Comparison of ENCODE assay signal across 26 cellular contexts in genomic region chr10:77620731-77621130, GRCh38. TPM values are rescaled to one million over a fixed set of nuclear protein-coding genes. Genes with fewer than 3 reads are reported as not detected.
DNase-seq lines count a peak whose midpoint lies in the region; ATAC-seq and TF ChIP-seq lines count a peak whose summit lies in the region.
"Had no signal": no experiment of that assay in that cellular context is flagged by ENCODE, and none has a peak within 500 bp of the region (broad histone marks: within the 10 kb centered on the region; RNA-seq: fewer than 3 reads in every experiment).

No MANE protein-coding gene starts in this region.

- H3K4me1 Mint-ChIP-seq in activated T-helper 17 cell treated with anti-CD3 and anti-CD28 coated beads, Interleukin-2, amount 50 U/mL, for 72 hours = peaks cover 4% of the 10 kb centered on the region

- H3K4me3 Mint-ChIP-seq in activated T-helper 17 cell treated with anti-CD3 and anti-CD28 coated beads, Interleukin-2, amount 50 U/mL, for 72 hours = no peak overlapping the region
- H3K4me3 Mint-ChIP-seq: activated CD8-positive, alpha-beta T cell treated with anti-CD3 and anti-CD28 coated beads for 36 hours; activated naive CD8-positive, alpha-beta T cell treated with anti-CD3 and anti-CD28 coated beads for 36 hours; naive thymus-derived CD4-positive, alpha-beta T cell; T-cell had no signal

- H3K36me3 ChIP-seq in ascending aorta = no peaks in the 10 kb centered on the region
- H3K36me3 ChIP-seq in neutrophil = no peaks in the 10 kb centered on the region
- H3K36me3 ChIP-seq: BE2C, Peyer's patch, SJCRH30, transverse colon had no signal

- ATAC-seq in GM18870 (IDR thresholded peaks at IDR 0.05; ENCODE audit: unreplicated experiment) (no peak), HG03175 (IDR thresholded peaks at IDR 0.05; ENCODE audit: unreplicated experiment) (no peak)
- ATAC-seq in activated T-helper 17 cell treated with anti-CD3 and anti-CD28 coated beads, Interleukin-2, amount 50 U/mL, for 72 hours (replicated peaks) = no peak
- ATAC-seq: activated CD4-positive, CD25-positive, alpha-beta regulatory T cell treated with anti-CD3 and anti-CD28 coated beads, Interleukin-2, amount 50 U/mL, for 24 hours; activated CD8-positive, alpha-beta T cell treated with anti-CD3 and anti-CD28 coated beads for 36 hours; naive thymus-derived CD4-positive, alpha-beta T cell; T-cell had no signal

- H3K9me3 ChIP-seq in ascending aorta (no peaks in the 10 kb centered on the region), neutrophil (no peaks in the 10 kb centered on the region)
- H3K9me3 ChIP-seq: BE2C, Peyer's patch, SJCRH30, transverse colon had no signal

- H3K9me3 Mint-ChIP-seq in activated T-helper 17 cell treated with anti-CD3 and anti-CD28 coated beads, Interleukin-2, amount 50 U/mL, for 72 hours = no peaks in the 10 kb centered on the region
- H3K9me3 Mint-ChIP-seq: activated CD8-positive, alpha-beta T cell treated with anti-CD3 and anti-CD28 coated beads for 36 hours; activated naive CD8-positive, alpha-beta T cell treated with anti-CD3 and anti-CD28 coated beads for 36 hours; naive thymus-derived CD4-positive, alpha-beta T cell; T-cell had no signal

- H3K27me3 ChIP-seq in ascending aorta = no peaks in the 10 kb centered on the region
- H3K27me3 ChIP-seq in neutrophil = no peaks in the 10 kb centered on the region
- H3K27me3 ChIP-seq: BE2C, Peyer's patch, SJCRH30, transverse colon had no signal

- intact Hi-C loops in ascending aorta (cut with DNase I) = no loop called here

- H3K27ac ChIP-seq in ascending aorta = peak overlapping the region; percentile 49 to 67
- peak overlapping the region; percentile 37 for H3K27ac ChIP-seq in neutrophil
- H3K27ac ChIP-seq: Peyer's patch, SJCRH30, skin epidermis, transverse colon had no signal

- H3K36me3 Mint-ChIP-seq in activated T-helper 17 cell treated with anti-CD3 and anti-CD28 coated beads, Interleukin-2, amount 50 U/mL, for 72 hours (ENCODE audit: low read depth) = no peaks in the 10 kb centered on the region
- H3K36me3 Mint-ChIP-seq: activated naive CD8-positive, alpha-beta T cell treated with anti-CD3 and anti-CD28 coated beads for 36 hours; naive thymus-derived CD4-positive, alpha-beta T cell; T-cell had no signal

- no peak for TF ChIP-seq CTCF in ascending aorta (IDR thresholded peaks at IDR 0.05)
- no peak for TF ChIP-seq CTCF in neutrophil (IDR thresholded peaks at IDR 0.05)

- no peak overlapping the region for H3K27ac Mint-ChIP-seq in activated T-helper 17 cell treated with anti-CD3 and anti-CD28 coated beads, Interleukin-2, amount 50 U/mL, for 72 hours
- H3K27ac Mint-ChIP-seq: activated CD8-positive, alpha-beta T cell treated with anti-CD3 and anti-CD28 coated beads for 36 hours; activated naive CD8-positive, alpha-beta T cell treated with anti-CD3 and anti-CD28 coated beads for 36 hours; naive thymus-derived CD4-positive, alpha-beta T cell; T-cell had no signal

- peaks cover 5% of the 10 kb centered on the region for H3K27me3 Mint-ChIP-seq in activated T-helper 17 cell treated with anti-CD3 and anti-CD28 coated beads, Interleukin-2, amount 50 U/mL, for 72 hours
- H3K27me3 Mint-ChIP-seq: activated CD8-positive, alpha-beta T cell treated with anti-CD3 and anti-CD28 coated beads for 36 hours; activated naive CD8-positive, alpha-beta T cell treated with anti-CD3 and anti-CD28 coated beads for 36 hours had no signal

- H3K4me3 ChIP-seq in ascending aorta (no peak overlapping the region), neutrophil (ENCODE audit: low read depth in 1 of 2, low read length in 1 of 2) (no peak overlapping the region)
- H3K4me3 ChIP-seq: K562, Peyer's patch, SJCRH30, skin epidermis, transverse colon had no signal

- peaks cover 17 to 24% of the 10 kb centered on the region in 2 donors for H3K4me1 ChIP-seq in ascending aorta
- H3K4me1 ChIP-seq in neutrophil (ENCODE audit: control insufficient read depth in 1 of 2, insufficient read depth in 1 of 2, low read depth in 1 of 2, low read length in 1 of 2) = peaks cover 18 to 50% of the 10 kb centered on the region in 2 experiments
- H3K4me1 ChIP-seq: BE2C, SJCRH30 had no signal

- DNase-seq in EH (ENCODE audit: low read depth) (peak; percentile 59), MV-4-11 (lab: John Stamatoyannopoulos, UW) (peak; percentile 73), ascending aorta (ENCODE audit: low spot score in 2 of 2) (no peak)
- DNase-seq in activated CD4-positive, alpha-beta T cell treated with anti-CD3 and anti-CD28 coated beads for 1 hour = no peak
- DNase-seq: activated CD8-positive, alpha-beta T cell treated with anti-CD3 and anti-CD28 coated beads for 36 hours; activated effector memory CD4-positive, alpha-beta T cell treated with Interleukin-2 at 50 U/mL for 16 hours; activated naive CD8-positive, alpha-beta T cell treated with anti-CD3 and anti-CD28 coated beads for 36 hours; aorta; BE2C; glutamatergic neuron; H7; midbrain; naive thymus-derived CD4-positive, alpha-beta T cell; occipital lobe; Peyer's patch; SJCRH30; stimulated activated CD4-positive, alpha-beta T cell treated with anti-CD3 and anti-CD28 coated beads, Interleukin-1b, Interleukin-23, amount 100 ng/mL, for 48 hours; T-cell; transverse colon had no signal

RNA-seq across cellular contexts. Expression of gene KCNMA1, which starts 16.9 kb away (rescaled TPM):
- total RNA-seq in ascending aorta = 28.6 TPM
- under 1 TPM; 0.48 to 0.56 TPM for total RNA-seq in activated T-helper 17 cell treated with anti-CD3 and anti-CD28 coated beads, Interleukin-2, amount 50 U/mL, for 72 hours
- total RNA-seq: activated naive CD8-positive, alpha-beta T cell treated with anti-CD3 and anti-CD28 coated beads for 36 hours had no signal

Comparison
In these comparisons a context has a peak if more than half of its experiments do, and no peak if none do; other contexts are left out.
1. DNase-seq: peak in EH (single experiment) and MV-4-11 (single experiment); none in ascending aorta (0 of 2) and activated CD4-positive, alpha-beta T cell treated with anti-CD3 and anti-CD28 coated beads for 1 hour (single experiment).
2. RNA of gene KCNMA1, which starts 16.9 kb away (total RNA-seq): 28.6 TPM in ascending aorta (single experiment); 0.48 to 0.56 TPM in activated T-helper 17 cell treated with anti-CD3 and anti-CD28 coated beads, Interleukin-2, amount 50 U/mL, for 72 hours; every median in the first group is over 10 times any median in the second.